ENCODE assay signal across 8 cellular contexts in the genomic region with DNA sequence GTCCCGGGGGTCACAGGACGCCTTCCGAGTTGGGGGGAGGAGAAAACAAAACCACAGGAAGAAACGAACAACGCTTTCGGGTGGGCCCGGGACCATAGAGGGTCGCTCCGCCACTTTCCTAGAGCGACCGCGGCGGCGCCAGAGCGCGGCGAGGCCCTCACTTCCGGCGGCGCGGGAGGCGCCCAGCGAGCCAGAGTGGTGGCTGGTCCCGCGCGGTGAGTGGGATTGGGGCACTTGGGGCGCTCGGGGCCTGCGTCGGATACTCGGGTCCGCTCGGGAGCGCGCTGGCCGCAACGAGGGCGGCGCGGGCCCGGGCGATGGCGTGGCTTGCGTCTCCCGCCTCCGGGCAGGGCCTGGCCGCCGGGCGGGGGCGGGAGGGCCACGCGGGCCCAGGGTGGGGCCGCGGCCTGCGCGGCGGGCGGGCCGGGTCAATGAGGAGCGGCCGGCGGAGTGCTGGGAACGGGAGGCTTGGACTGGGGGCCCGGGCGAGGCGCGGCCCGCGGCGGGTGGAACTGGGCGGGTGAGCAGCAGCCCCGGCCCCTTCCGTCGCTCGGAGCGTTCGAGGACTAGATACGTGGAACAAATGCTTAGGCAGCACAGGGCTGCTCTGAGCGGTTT. TPM values are rescaled to one million over a fixed set of nuclear protein-coding genes. Genes with fewer than 3 reads are reported as not detected.
DNase-seq lines count a peak whose midpoint lies in the region; ATAC-seq, FAIRE-seq and TF ChIP-seq lines count a peak whose summit lies in the region.

Gene ZNF22 (plus strand): TSS at position 160 of the 618 bp plus-strand sequence. CDS start 2,446 bp downstream, outside the sequence.

- TF ChIP-seq POLR2A in GM12878 (IDR thresholded peaks at IDR 0.05; ENCODE audit: low read depth, low read length), result peak; percentile 88

- H3K9me3 ChIP-seq in GM12878 (replicated peaks; ENCODE audit: control insufficient read depth, insufficient read depth, low read length), result peaks cover 4% of the 10 kb centered on the region
- H3K9me3 ChIP-seq in iPS-15b (ENCODE audit: control insufficient read depth, insufficient read depth, low read length), result no peaks in the 10 kb centered on the region
- no peaks in the 10 kb centered on the region for H3K9me3 ChIP-seq in skeletal muscle tissue (ENCODE audit: control insufficient read depth in 3 of 3, low read length in 3 of 3)

- in situ Hi-C loops in GM12878 (cut with MboI), result loop anchor here (10.0 kb wide), 1 partner anchor 1024 kb away; no protein-coding TSS in a partner anchor

- no peaks in the 10 kb centered on the region for H3K9me2 ChIP-seq in GM23338 (ENCODE audit: insufficient read depth)

- intact Hi-C loops in GM12878 (cut with micrococcal nuclease; ENCODE audit: unreplicated experiment), result loop anchor here (2.0 to 10.0 kb wide), 3 partner anchors 68 to 954 kb away; partner anchors contain the start of gene ZFAND4

- peak within 1 kb of the TSS; percentile 90 for H3K27ac Mint-ChIP-seq in GM23338

- H3K9me3 Mint-ChIP-seq in GM23338, result peaks cover 18% of the 10 kb centered on the region

- H3K27me3 Mint-ChIP-seq in GM23338 (ENCODE audit: insufficient read depth, low read depth, poor library complexity), result peaks cover 12% of the 10 kb centered on the region

- POLR2A ChIA-PET in GM10248 (lab: Yijun Ruan, JAX), result interaction anchor here (1.2 kb wide), 1 partner anchor 22 kb away, joined by 4 read pairs; the partner anchor contains the start of gene DEPP1
- POLR2A ChIA-PET in GM12878 (lab: Charles Lee), result interaction anchor here (0.9 to 1.3 kb wide), 4 partner anchors 20 to 36 kb away, joined by 3 to 4 read pairs (median 3); no protein-coding TSS in a partner anchor

- H3K4me3 Mint-ChIP-seq in GM23338, result peak within 1 kb of the TSS; percentile 82

- SMC1A ChIA-PET in GM12878 (lab: Charles Lee; ENCODE audit: uncharacterized antibody, unreplicated experiment), result interaction anchor here (0.9 to 6.6 kb wide), 6 partner anchors 21 to 67 kb away, joined by 3 to 48 read pairs (median 4); partner anchors contain the start of gene DEPP1

- H3K4me1 ChIP-seq in GM23338 (ENCODE audit: insufficient read depth) (peaks cover 17% of the 10 kb centered on the region), GM12878 (ENCODE audit: control insufficient read depth, insufficient read depth, low read length) (peaks cover 10% of the 10 kb centered on the region), iPS-15b (ENCODE audit: control insufficient read depth, insufficient read depth, low read length) (peaks cover 14% of the 10 kb centered on the region), skeletal muscle tissue (ENCODE audit: control insufficient read depth in 3 of 3, insufficient read depth in 3 of 3, low read length in 3 of 3) (peaks cover 27 to 53% (median 36%) of the 10 kb centered on the region in 3 donors)

- BruUV-seq in GM12878 (replicated peaks; lab: Mats Ljungman, UMichigan), result no TSS peak

- H3K79me2 ChIP-seq in GM23338 (replicated peaks; ENCODE audit: insufficient read depth) (peaks cover 37% of the 10 kb centered on the region), GM12878 (ENCODE audit: control insufficient read depth, insufficient read depth, low read length) (peaks cover 11% of the 10 kb centered on the region)

- H3K9ac ChIP-seq in GM12878 (ENCODE audit: control insufficient read depth, insufficient read depth, low read length), result peak within 1 kb of the TSS; percentile 71
- peak within 1 kb of the TSS; percentile 51 for H3K9ac ChIP-seq in iPS-15b (ENCODE audit: low read depth, low read length)
- H3K9ac ChIP-seq in skeletal muscle tissue (ENCODE audit: low read depth in 1 of 3, low read length in 3 of 3), result peak within 1 kb of the TSS; percentile 73 to 86 (median 82)

- DNase-seq in GM10248 (ENCODE audit: extremely low spot score), result peak; percentile 79
- peak; percentile 77 for DNase-seq in GM23338 (ENCODE audit: low spot score)
- peak; percentile 75 to 86 for DNase-seq in Kasumi-1 (lab: John Stamatoyannopoulos, UW)
- peak; percentile 27 for DNase-seq in T1000 (lab: John Stamatoyannopoulos, UW)
- DNase-seq in GM12878 (ENCODE audit: low read depth, low spot score), result no peak
- no peak for DNase-seq in NCI-H2029 (lab: John Stamatoyannopoulos, UW)

- peaks cover 31% of the 10 kb centered on the region for H3K4me1 Mint-ChIP-seq in GM23338

- H3F3A ChIP-seq in GM23338 (replicated peaks; ENCODE audit: low read depth), result no peaks in the 10 kb centered on the region

- RAD21 ChIA-PET in GM12878 (lab: Charles Lee; ENCODE audit: unreplicated experiment), result interaction anchor here (0.7 to 4.8 kb wide), 6 partner anchors 20 to 68 kb away, joined by 3 to 24 read pairs (median 4); no protein-coding TSS in a partner anchor

- peaks cover 34% of the 10 kb centered on the region for H3K36me3 Mint-ChIP-seq in GM23338 (ENCODE audit: low read depth)

- H3K27ac ChIP-seq in GM23338 (ENCODE audit: low read depth), result peak within 1 kb of the TSS; percentile 56; the same call in 1 of the 2 replicates
- H3K27ac ChIP-seq in GM12878 (ENCODE audit: control insufficient read depth, insufficient read depth), result peak within 1 kb of the TSS; percentile 74
- peak within 1 kb of the TSS; percentile 85 for H3K27ac ChIP-seq in skeletal muscle tissue (ENCODE audit: low read depth, low read length)

- ATAC-seq in GM23338, result peak; percentile 90
- peak; percentile 82 for ATAC-seq in GM12878

- no peak for TF ChIP-seq EP300 in GM12878 (IDR thresholded peaks at IDR 0.05; ENCODE audit: borderline replicate concordance in 1 of 2, control insufficient read depth in 1 of 2, low read depth in 2 of 2, low read length in 2 of 2)

- WGBS in GM12878 (ENCODE audit: insufficient coverage, insufficient replicate concordance, low lambda C conversion rate, missing lambda C conversion rate), result 1% methylated on average over 54 of the region's 79 CpGs

- CTCF ChIA-PET in GM10248 (lab: Yijun Ruan, JAX) (interaction anchor here (1.1 to 2.6 kb wide), 5 partner anchors 20 to 68 kb away, joined by 4 to 11 read pairs (median 6); no protein-coding TSS in a partner anchor), GM12878 (lab: Yijun Ruan, JAX) (interaction anchor here (0.6 to 5.4 kb wide), 14 partner anchors 9 to 636 kb away, joined by 3 to 30 read pairs (median 4); no protein-coding TSS in a partner anchor)

- peak within 1 kb of the TSS; percentile 93 for H3K4me2 ChIP-seq in GM23338
- H3K4me2 ChIP-seq in GM12878 (ENCODE audit: control insufficient read depth, insufficient read depth), result peak within 1 kb of the TSS; percentile 72

- H3K36me3 ChIP-seq in GM23338 (ENCODE audit: insufficient read depth) (no peaks in the 10 kb centered on the region), GM12878 (ENCODE audit: control insufficient read depth in 2 of 2, insufficient read depth in 2 of 2, low read length in 1 of 2) (0 out of 4 replicates have a peak, but pooled peaks cover 0 to 3% of the 10 kb centered on the region in 2 experiments), iPS-15b (ENCODE audit: control insufficient read depth, insufficient read depth, low read length) (no peaks in the 10 kb centered on the region), skeletal muscle tissue (ENCODE audit: control insufficient read depth in 3 of 3, insufficient read depth in 3 of 3, low read length in 3 of 3) (peaks cover 3 to 17% (median 10%) of the 10 kb centered on the region in 3 donors)

- TF ChIP-seq CTCF in GM10248 (IDR thresholded peaks at IDR 0.05; ENCODE audit: control extremely low read depth, extremely low read depth, low read depth, missing control alignments) (no peak), GM23338 (conservative IDR thresholded peaks at IDR 0.05; ENCODE audit: low read depth in 2 of 2) (no peak), GM12878 (IDR thresholded peaks at IDR 0.05 in 2 of 3, conservative IDR thresholded peaks at IDR 0.05 in 1 of 3; ENCODE audit: control insufficient read depth in 2 of 3, extremely low read depth in 1 of 3, insufficient read depth in 1 of 3, low read depth in 3 of 3, low read length in 3 of 3) (peak in 2 of 3 experiments; percentile 16 to 18; a peak in 3 of 6 replicates)

- no peaks in the 10 kb centered on the region for H3K27me3 ChIP-seq in GM23338 (ENCODE audit: insufficient read depth)
- H3K27me3 ChIP-seq in GM12878 (replicated peaks in 1 of 2; ENCODE audit: control insufficient read depth in 2 of 2, insufficient read depth in 2 of 2, low read length in 1 of 2), result no peaks in the 10 kb centered on the region
- H3K27me3 ChIP-seq in iPS-15b (ENCODE audit: control insufficient read depth, insufficient read depth, low read length), result no peaks in the 10 kb centered on the region
- no peaks in the 10 kb centered on the region for H3K27me3 ChIP-seq in skeletal muscle tissue (ENCODE audit: control insufficient read depth in 3 of 3, insufficient read depth in 3 of 3, low read length in 3 of 3)

- H4K20me1 ChIP-seq in GM23338 (replicated peaks; ENCODE audit: insufficient read depth) (peaks cover 4% of the 10 kb centered on the region), GM12878 (ENCODE audit: control insufficient read depth, insufficient read depth) (no peaks in the 10 kb centered on the region)

- H2AFZ ChIP-seq in GM23338, result peak within 1 kb of the TSS; percentile 99
- H2AFZ ChIP-seq in GM12878 (ENCODE audit: control insufficient read depth, low read depth, low read length), result peak within 1 kb of the TSS; percentile 95

- no peak for FAIRE-seq in GM12878 (lab: Jason Lieb, UNC)

- TF ChIP-seq RAD21 in GM12878 (IDR thresholded peaks at IDR 0.05; ENCODE audit: insufficient read depth, low read depth, low read length), result no peak

- H3K4me3 ChIP-seq in GM23338 (peak within 1 kb of the TSS; percentile 83), GM12878 (peak within 1 kb of the TSS; percentile 72), iPS-15b (ENCODE audit: low read depth, low read length) (peak within 1 kb of the TSS; percentile 77), skeletal muscle tissue (ENCODE audit: low read length in 3 of 3) (peak within 1 kb of the TSS; percentile 73 to 84 (median 74))

RNA-seq across cellular contexts. Expression of gene ZNF22, which starts in this region (rescaled TPM):
- total RNA-seq in GM23338 (2014; rRNA removed; shearing (Covaris generic)), result 38.7 and 40.5 TPM in 2 replicates
- polyA plus RNA-seq in GM23338 (2016; fragmentation: Nextera tagmentation; extraction: Ambion mirVana) (72.8 and 81.8 TPM in 2 replicates), GM12878 (2011; rRNA removed) (33.1 and 49.3 TPM in 2 replicates), GM12878 (2014; fragmentation: Illumina TruSeq; extraction: Trizol) (43.4 and 59.1 TPM in 2 replicates), GM12878 (2014; fragmentation: Nextera tagmentation; extraction: Ambion mirVana) (10 to 100 TPM; 47.4 to 74.4 TPM), GM12878 (2014; rRNA removed) (26.7 and 32.3 TPM in 2 replicates), GM12878 (2016; fragmentation: Nextera tagmentation; extraction: Ambion mirVana) (10 to 100 TPM; 47.2 to 48.4 TPM)
- 15.8 and 16.7 TPM in 2 replicates for total RNA-seq in GM12878 (2013; cell fraction: nucleolus; rRNA removed)
- total RNA-seq in GM12878 (2014; rRNA removed) (31.1 and 42.1 TPM in 2 replicates), GM12878 (2014; rRNA removed; fragmentation: Illumina TruSeq; extraction: Trizol) (44.2 and 44.5 TPM in 2 replicates), GM12878 (2021) (31.1 and 34.7 TPM in 2 replicates), skeletal muscle tissue (25.6 TPM)
- polyA plus RNA-seq in GM12878 (2011; ENCODE audit: low read depth), result 20.2 TPM
- 10.8 and 12.9 TPM in 2 replicates for polyA plus RNA-seq in GM12878 (2011; cell fraction: cytosol; rRNA removed)
- 11.1 and 11.3 TPM in 2 replicates for polyA plus RNA-seq in GM12878 (2011; cell fraction: nucleus; rRNA removed)
- polyA plus RNA-seq in GM12878 (2012), result 21.5 and 21.7 TPM in 2 replicates
- polyA minus RNA-seq in GM12878 (2011; rRNA and poly(A)+ RNA removed), result 8.3 and 8.7 TPM in 2 replicates
- 4.4 and 5.1 TPM in 2 replicates for polyA minus RNA-seq in GM12878 (2011; cell fraction: cytosol; rRNA and poly(A)+ RNA removed)
- 5.2 and 6.5 TPM in 2 replicates for polyA minus RNA-seq in GM12878 (2011; cell fraction: nucleus; rRNA and poly(A)+ RNA removed)

Comparison
In these comparisons a context has a peak if more than half of its experiments do, and no peak if none do; other contexts are left out.
1. DNase-seq: peak in GM10248 (single experiment), GM23338 (single experiment), Kasumi-1 (2 of 2) and T1000 (single experiment); none in GM12878 (single experiment) and NCI-H2029 (single experiment).
2. CTCF ChIP-seq: peak in GM12878 (2 of 3); none in GM10248 (single experiment) and GM23338 (0 of 2).
3. Peak in every context shown above with its lines, with median percentiles within 50 percentile points of each other: H3K27ac ChIP-seq, H3K4me3 ChIP-seq and H3K9ac ChIP-seq.